1 cellular context compared by ENCODE assay signal in genomic region chr17:56960596-56961538, GRCh38.
TF ChIP-seq lines count a peak whose summit lies in the region.

COIL (minus strand) TSS chr17:56961050; CDS start chr17:56961019, 31 bp downstream.

TF ChIP-seq in HepG2, 621 proteins besides CTCF, POLR2A, EP300 and RAD21 (continued from another document and continues in another):
- TF ChIP-seq ZBTB39 (CRISPR knock-in tag; IDR thresholded peaks at IDR 0.05) (no peak), ATF4 (CRISPR knock-in tag; IDR thresholded peaks at IDR 0.05) (peak in 1 of 2 experiments; percentile 49; a peak in 1 of 4 replicates), BCL6 (CRISPR knock-in tag; IDR thresholded peaks at IDR 0.05) (peak; percentile 71; the same call in 1 of the 2 replicates), ZNF576 (CRISPR knock-in tag; IDR thresholded peaks at IDR 0.05) (no peak), TFAP4 (IDR thresholded peaks at IDR 0.05; ENCODE audit: borderline replicate concordance, low read depth) (no peak), ZNF30 (CRISPR knock-in tag; IDR thresholded peaks at IDR 0.05) (no peak), ERF (CRISPR knock-in tag; IDR thresholded peaks at IDR 0.05) (0 out of 2 replicates have a peak, but pooled peaks have one; percentile 82), CHCHD3 (CRISPR knock-in tag; IDR thresholded peaks at IDR 0.05) (peak; percentile 72; the same call in 1 of the 2 replicates), GATA4 (IDR thresholded peaks at IDR 0.05; ENCODE audit: borderline replicate concordance, low read depth) (0 out of 2 replicates have a peak, but pooled peaks have one; percentile 35), ZNF510 (CRISPR knock-in tag; IDR thresholded peaks at IDR 0.05; ENCODE audit: low read depth) (peak; percentile 72; the same call in 1 of the 2 replicates), GLMP (CRISPR knock-in tag; IDR thresholded peaks at IDR 0.05; ENCODE audit: borderline replicate concordance) (no peak), SALL1 (CRISPR knock-in tag; IDR thresholded peaks at IDR 0.05) (peak; percentile 92), TFE3 (CRISPR knock-in tag; IDR thresholded peaks at IDR 0.05) (peak; percentile 82), ZNF432 (CRISPR knock-in tag; IDR thresholded peaks at IDR 0.05; ENCODE audit: borderline replicate concordance) (no peak), GZF1 (CRISPR knock-in tag; IDR thresholded peaks at IDR 0.05) (0 out of 2 replicates have a peak, but pooled peaks have one; percentile 46), PLRG1 (conservative IDR thresholded peaks at IDR 0.05) (no peak), ZBTB42 (CRISPR knock-in tag; IDR thresholded peaks at IDR 0.05) (no peak), ZSCAN20 (CRISPR knock-in tag; IDR thresholded peaks at IDR 0.05; ENCODE audit: borderline replicate concordance) (no peak; the same call in 1 of the 2 replicates), MED13 (CRISPR knock-in tag; IDR thresholded peaks at IDR 0.05) (0 out of 2 replicates have a peak, but pooled peaks have one; percentile 56), FOXM1 (CRISPR knock-in tag; IDR thresholded peaks at IDR 0.05) (no peak), ZKSCAN5 (CRISPR knock-in tag; IDR thresholded peaks at IDR 0.05) (no peak), NR1H2 (CRISPR knock-in tag; IDR thresholded peaks at IDR 0.05; ENCODE audit: borderline replicate concordance, low read depth) (no peak), MIXL1 (CRISPR knock-in tag; IDR thresholded peaks at IDR 0.05) (no peak; the same call in none of the 2 replicates), GMEB2 (CRISPR knock-in tag; IDR thresholded peaks at IDR 0.05; ENCODE audit: low read depth) (0 out of 2 replicates have a peak, but pooled peaks have one; percentile 28), CC2D1A (CRISPR knock-in tag; IDR thresholded peaks at IDR 0.05) (0 out of 2 replicates have a peak, but pooled peaks have one; percentile 70), PAX8 (CRISPR knock-in tag; IDR thresholded peaks at IDR 0.05; ENCODE audit: borderline replicate concordance) (no peak), ZBTB38 (CRISPR knock-in tag; IDR thresholded peaks at IDR 0.05) (peak; percentile 77; the same call in 1 of the 2 replicates), ETV5 (CRISPR knock-in tag; IDR thresholded peaks at IDR 0.05; ENCODE audit: borderline replicate concordance) (peak; percentile 71; the same call in 1 of the 2 replicates), FUBP1 (CRISPR knock-in tag; IDR thresholded peaks at IDR 0.05; ENCODE audit: borderline replicate concordance) (no peak), GATAD2A (CRISPR knock-in tag; IDR thresholded peaks at IDR 0.05) (peak; percentile 79; the same call in 1 of the 2 replicates), ZBTB4 (CRISPR knock-in tag; IDR thresholded peaks at IDR 0.05; ENCODE audit: borderline replicate concordance) (no peak; the same call in none of the 2 replicates), RARA (CRISPR knock-in tag; IDR thresholded peaks at IDR 0.05) (peak; percentile 61), SMAD9 (CRISPR knock-in tag; IDR thresholded peaks at IDR 0.05) (peak; percentile 88; the same call in 1 of the 2 replicates), CERS6 (CRISPR knock-in tag; IDR thresholded peaks at IDR 0.05) (no peak), ELF3 (CRISPR knock-in tag; IDR thresholded peaks at IDR 0.05) (peak; percentile 78; the same call in 1 of the 2 replicates), IKZF5 (CRISPR knock-in tag; IDR thresholded peaks at IDR 0.05) (peak; percentile 90), ZNF629 (CRISPR knock-in tag; conservative IDR thresholded peaks at IDR 0.05) (no peak), IKZF1 (IDR thresholded peaks at IDR 0.05) (no peak), HHEX (CRISPR knock-in tag; IDR thresholded peaks at IDR 0.05) (no peak), ZFP90 (CRISPR knock-in tag; IDR thresholded peaks at IDR 0.05; ENCODE audit: borderline replicate concordance) (peak; percentile 80; the same call in 1 of the 2 replicates), ZNF503 (CRISPR knock-in tag; IDR thresholded peaks at IDR 0.05) (peak; percentile 73), KLF6 (CRISPR knock-in tag; IDR thresholded peaks at IDR 0.05) (peak; percentile 85), SP5 (CRISPR knock-in tag; IDR thresholded peaks at IDR 0.05; ENCODE audit: borderline replicate concordance, low read depth) (0 out of 2 replicates have a peak, but pooled peaks have one; percentile 29), ZBTB3 (CRISPR knock-in tag; IDR thresholded peaks at IDR 0.05; ENCODE audit: borderline replicate concordance, low read depth) (peak; percentile 72; the same call in 1 of the 2 replicates), ZNF788 (CRISPR knock-in tag; IDR thresholded peaks at IDR 0.05; ENCODE audit: borderline replicate concordance) (peak; percentile 99; the same call in 1 of the 2 replicates)
